In genomic region chr7:19772323-19772722, GRCh38 we compare ENCODE assay signal across 1 cellular context.
TF ChIP-seq lines count a peak whose summit lies in the region.

No MANE protein-coding gene starts in this region.

TF ChIP-seq in HepG2, 621 proteins besides CTCF, POLR2A, EP300 and RAD21 (continued from another document):
- TF ChIP-seq MYPOP (CRISPR knock-in tag; IDR thresholded peaks at IDR 0.05) (no peak), NCOR1 (IDR thresholded peaks at IDR 0.05; ENCODE audit: borderline replicate concordance, low read length) (no peak), ZFAT (CRISPR knock-in tag; conservative IDR thresholded peaks at IDR 0.05) (no peak), TAF15 (IDR thresholded peaks at IDR 0.05; ENCODE audit: low read depth, low read length, poor library complexity, severe bottlenecking) (no peak), ELF1 (CRISPR knock-in tag; IDR thresholded peaks at IDR 0.05) (no peak), ZNF746 (CRISPR knock-in tag; IDR thresholded peaks at IDR 0.05) (no peak), TOE1 (CRISPR knock-in tag; IDR thresholded peaks at IDR 0.05) (no peak), SOX13 (IDR thresholded peaks at IDR 0.05) (no peak), SOX13 (CRISPR knock-in tag; conservative IDR thresholded peaks at IDR 0.05 in 1 of 2, IDR thresholded peaks at IDR 0.05 in 1 of 2) (no peak), FOXA1 (IDR thresholded peaks at IDR 0.05) (no peak), FOXA1 (CRISPR knock-in tag; IDR thresholded peaks at IDR 0.05) (no peak), MAZ (IDR thresholded peaks at IDR 0.05; ENCODE audit: borderline replicate concordance, low read depth, low read length) (no peak), MAZ (CRISPR knock-in tag; IDR thresholded peaks at IDR 0.05; ENCODE audit: low read depth) (no peak), ZNF124 (CRISPR knock-in tag; IDR thresholded peaks at IDR 0.05) (no peak), ZSCAN20 (CRISPR knock-in tag; IDR thresholded peaks at IDR 0.05; ENCODE audit: borderline replicate concordance) (no peak)
- TF ChIP-seq, protein P1, sequence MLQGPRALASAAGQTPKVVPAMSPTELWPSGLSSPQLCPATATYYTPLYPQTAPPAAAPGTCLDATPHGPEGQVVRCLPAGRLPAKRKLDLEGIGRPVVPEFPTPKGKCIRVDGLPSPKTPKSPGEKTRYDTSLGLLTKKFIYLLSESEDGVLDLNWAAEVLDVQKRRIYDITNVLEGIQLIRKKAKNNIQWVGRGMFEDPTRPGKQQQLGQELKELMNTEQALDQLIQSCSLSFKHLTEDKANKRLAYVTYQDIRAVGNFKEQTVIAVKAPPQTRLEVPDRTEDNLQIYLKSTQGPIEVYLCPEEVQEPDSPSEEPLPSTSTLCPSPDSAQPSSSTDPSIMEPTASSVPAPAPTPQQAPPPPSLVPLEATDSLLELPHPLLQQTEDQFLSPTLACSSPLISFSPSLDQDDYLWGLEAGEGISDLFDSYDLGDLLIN (CRISPR knock-in tag; IDR thresholded peaks at IDR 0.05; ENCODE audit: borderline replicate concordance) = no peak
TF ChIP-seq in HepG2: peak in this region for 0.
